8 cellular contexts compared by ENCODE assay signal in genomic region chrX:154490414-154491083, GRCh38. TPM values are rescaled to one million over a fixed set of nuclear protein-coding genes. Genes with fewer than 3 reads are reported as not detected.
DNase-seq lines count a peak whose midpoint lies in the region; ATAC-seq lines count a peak whose summit lies in the region.

Gene SLC10A3, minus strand, starts transcription at chrX:154490629. Its CDS starts 1,689 bp downstream, at chrX:154488940.

- H3K36me3 Mint-ChIP-seq in IgD-negative memory B cell, result no peaks in the 10 kb centered on the region

- H3K4me1 Mint-ChIP-seq in IgD-negative memory B cell, result peaks cover 5 to 12% (median 9%) of the 10 kb centered on the region in 3 donors

- peak within 1 kb of the TSS; percentile 88 to 97 (median 96) for H3K4me3 Mint-ChIP-seq in IgD-negative memory B cell

- H3K27ac Mint-ChIP-seq in IgD-negative memory B cell, result peak within 1 kb of the TSS; percentile 96 to 97 (median 96)

- H3K9me3 Mint-ChIP-seq in IgD-negative memory B cell, result no peaks in the 10 kb centered on the region

- H3K27me3 Mint-ChIP-seq in IgD-negative memory B cell, result peaks cover 1% of the 10 kb centered on the region

- peak; percentile 69 for ATAC-seq in GM21576 (IDR thresholded peaks at IDR 0.05; ENCODE audit: unreplicated experiment)

- DNase-seq in DMS114 treated with DMSO at 0.1 percent for 48 hours (lab: John Stamatoyannopoulos, UW; ENCODE audit: unreplicated experiment) (peak; percentile 56), OCI-M1 (lab: John Stamatoyannopoulos, UW) (peak; percentile 96), activated T-cell treated with anti-CD3 and anti-CD28 coated beads for 24 hours (ENCODE audit: low read depth) (peak; percentile 81), epidermal melanocyte (ENCODE audit: insufficient read length, low spot score) (peak; percentile 93), midbrain (lab: John Stamatoyannopoulos, UW) (peak; percentile 92)
- peak; percentile 84 to 89 for DNase-seq in stimulated activated CD8-positive, alpha-beta memory T cell treated with anti-CD3 and anti-CD28 coated beads, Interleukin-15, amount 100 ng/mL, for 48 hours (ENCODE audit: low read depth in 2 of 2)

RNA-seq across cellular contexts. Expression of gene SLC10A3, which starts in this region (rescaled TPM):
- polyA plus RNA-seq in IgD-negative memory B cell, result 54.9 TPM

Comparison
In these comparisons a context has a peak if more than half of its experiments do, and no peak if none do; other contexts are left out.
1. Peak in every context shown above with its lines: DNase-seq and ATAC-seq.